1 cellular context compared by ENCODE assay signal in genomic region chr6:99605911-99606669, GRCh38.
TF ChIP-seq lines count a peak whose summit lies in the region.

No MANE protein-coding gene starts in this region.

TF ChIP-seq in H1, 55 proteins besides CTCF, POLR2A, EP300 and RAD21:
- TF ChIP-seq RNF2 (IDR thresholded peaks at IDR 0.05; ENCODE audit: borderline replicate concordance, low read depth, low read length, missing control alignments, poor library complexity, severe bottlenecking) (peak; percentile 73), KDM1A (IDR thresholded peaks at IDR 0.05; ENCODE audit: borderline replicate concordance, low read length) (no peak), SIN3A (conservative IDR thresholded peaks at IDR 0.05 in 1 of 2, IDR thresholded peaks at IDR 0.05 in 1 of 2; ENCODE audit: low read depth in 1 of 2, low read length in 2 of 2) (no peak), EZH2 (IDR thresholded peaks at IDR 0.05; ENCODE audit: low read depth, low read length, severe bottlenecking) (no peak), CBX8 (IDR thresholded peaks at IDR 0.05; ENCODE audit: borderline replicate concordance, low read depth, low read length) (0 out of 2 replicates have a peak, but pooled peaks have one; percentile 56), ZNF274 (IDR thresholded peaks at IDR 0.05; ENCODE audit: borderline replicate concordance, extremely low read depth, low read length) (no peak), SP4 (IDR thresholded peaks at IDR 0.05; ENCODE audit: low read length) (no peak)
